ENCODE assay signal across 23 cellular contexts in genomic region chr6:56102216-56102615, GRCh38.
A peak's percentile ranks its signal among the peaks of the same experiment; 100 is the strongest.
DNase-seq lines count a peak whose midpoint lies in the region; ATAC-seq, FAIRE-seq and TF ChIP-seq lines count a peak whose summit lies in the region.
"Had no signal": no experiment of that assay in that cellular context is flagged by ENCODE, and none has a peak within 500 bp of the region (broad histone marks: within the 10 kb centered on the region; RNA-seq: fewer than 3 reads in every experiment).

No MANE protein-coding gene starts in this region.

- no peak overlapping the region for H3K4me3 ChIP-seq in bronchial epithelial cell (ENCODE audit: low read depth, low read length)
- no peak overlapping the region for H3K4me3 ChIP-seq in endodermal cell (ENCODE audit: low read length)
- H3K4me3 ChIP-seq in osteoblast (ENCODE audit: insufficient read depth, low read length), result no peak overlapping the region
- H3K4me3 ChIP-seq: MG63 had no signal

- H3K27me3 Mint-ChIP-seq in endodermal cell (ENCODE audit: insufficient read depth), result no peaks in the 10 kb centered on the region

- intact Hi-C loops in posterior cingulate gyrus (cut with DNase I), result no loop called here

- WGBS in endodermal cell (ENCODE audit: insufficient coverage in 1 of 2, insufficient read length in 1 of 2), 2 experiments, result 100% methylated on average over 1 of the region's 1 CpG; no CpG with 5 or more reads in 1 of the 2 experiments

- no peak for ATAC-seq in GM21717 (IDR thresholded peaks at IDR 0.05; ENCODE audit: unreplicated experiment)

- H3K4me3 Mint-ChIP-seq in endodermal cell, result no peak overlapping the region

- H3K4me1 ChIP-seq in endodermal cell (ENCODE audit: control insufficient read depth, insufficient read depth, low read length), result no peaks in the 10 kb centered on the region
- peaks cover 6% of the 10 kb centered on the region for H3K4me1 ChIP-seq in osteoblast (ENCODE audit: insufficient read depth, low read length)

- H3K9me3 Mint-ChIP-seq in endodermal cell, result no peaks in the 10 kb centered on the region

- H3K9me3 ChIP-seq in endodermal cell (ENCODE audit: control insufficient read depth, low read length) (no peaks in the 10 kb centered on the region), osteoblast (ENCODE audit: low read depth, low read length) (no peaks in the 10 kb centered on the region)
- H3K9me3 ChIP-seq: BE2C, MG63 had no signal

- H3K27me3 ChIP-seq in bronchial epithelial cell (ENCODE audit: control insufficient read depth, insufficient read depth, low read length) (no peaks in the 10 kb centered on the region), endodermal cell (ENCODE audit: control insufficient read depth, insufficient read depth, low read length, poor library complexity, severe bottlenecking) (no peaks in the 10 kb centered on the region), osteoblast (ENCODE audit: insufficient read depth, low read length) (no peaks in the 10 kb centered on the region)
- H3K27me3 ChIP-seq: BE2C, MG63 had no signal

- H3K27ac Mint-ChIP-seq in endodermal cell, result no peak overlapping the region

- H3K9ac ChIP-seq in endodermal cell (ENCODE audit: extremely low read depth, low read length, poor library complexity, severe bottlenecking), result no peak overlapping the region

- H3K4me2 ChIP-seq in osteoblast (ENCODE audit: insufficient read depth, low read length), result no peak overlapping the region

- no peak overlapping the region for H3K27ac ChIP-seq in endodermal cell (ENCODE audit: low read depth, low read length)
- H3K27ac ChIP-seq in osteoblast (ENCODE audit: low read depth, low read length), result no peak overlapping the region
- H3K27ac ChIP-seq: RWPE1 had no signal

- no peak for FAIRE-seq in bronchial epithelial cell (lab: Jason Lieb, UNC)
- FAIRE-seq: GM19239, HTR-8/SVneo had no signal

- H2AFZ ChIP-seq in osteoblast (ENCODE audit: low read length), result no peak overlapping the region

- H3K4me1 Mint-ChIP-seq in endodermal cell, result no peaks in the 10 kb centered on the region

- DNase-seq in LHCN-M2 (ENCODE audit: low read depth) (peak; percentile 31), bronchial epithelial cell (ENCODE audit: low read depth) (peak; percentile 12), fibroblast of peridontal ligament (ENCODE audit: extremely low read depth) (peak; percentile 8), endodermal cell (no peak), osteoblast (ENCODE audit: insufficient read length, low spot score, missing footprints) (no peak), posterior cingulate gyrus (no peak)
- DNase-seq: ACHN; BE2C; Calu3; DND-41; H7; KBM-7; MG63; NCI-H2029 treated with DMSO at 0.1 percent for 48 hours; NCI-H446 treated with DMSO at 0.1 percent for 48 hours; NCI-H526; NCI-H82; NK-92 treated with Interleukin-12 subunit alpha and Interleukin-12 subunit beta, amount 100 ng/mL, for 24 hours; SHP77 had no signal

- no peaks in the 10 kb centered on the region for H3K36me3 ChIP-seq in bronchial epithelial cell (ENCODE audit: control insufficient read depth, insufficient read depth, low read length)
- no peaks in the 10 kb centered on the region for H3K36me3 ChIP-seq in endodermal cell (ENCODE audit: control insufficient read depth, insufficient read depth, low read length)
- H3K36me3 ChIP-seq in osteoblast (ENCODE audit: insufficient read depth, low read length), result no peaks in the 10 kb centered on the region
- H3K36me3 ChIP-seq: BE2C, MG63 had no signal

- H3K79me2 ChIP-seq in osteoblast (ENCODE audit: insufficient read depth, low read length), result no peaks in the 10 kb centered on the region

- no peak for TF ChIP-seq CTCF in bronchial epithelial cell (IDR thresholded peaks at IDR 0.05; ENCODE audit: insufficient read depth, low read length, severe bottlenecking)
- TF ChIP-seq CTCF in endodermal cell (conservative IDR thresholded peaks at IDR 0.05), result no peak
- no peak for TF ChIP-seq CTCF in osteoblast (IDR thresholded peaks at IDR 0.05; ENCODE audit: extremely low read depth, low read depth, low read length)

- H3K36me3 Mint-ChIP-seq in endodermal cell (ENCODE audit: low read depth), result no peaks in the 10 kb centered on the region

- H4K20me1 ChIP-seq in osteoblast (ENCODE audit: insufficient read depth, low read length), result no peaks in the 10 kb centered on the region

Comparison
In these comparisons a context has a peak if more than half of its experiments do, and no peak if none do; other contexts are left out.
1. DNase-seq: peak in LHCN-M2 (single experiment), bronchial epithelial cell (single experiment) and fibroblast of peridontal ligament (single experiment); none in endodermal cell (single experiment), osteoblast (single experiment) and posterior cingulate gyrus (0 of 10).